9 cellular contexts compared by ENCODE assay signal in the genomic region with DNA sequence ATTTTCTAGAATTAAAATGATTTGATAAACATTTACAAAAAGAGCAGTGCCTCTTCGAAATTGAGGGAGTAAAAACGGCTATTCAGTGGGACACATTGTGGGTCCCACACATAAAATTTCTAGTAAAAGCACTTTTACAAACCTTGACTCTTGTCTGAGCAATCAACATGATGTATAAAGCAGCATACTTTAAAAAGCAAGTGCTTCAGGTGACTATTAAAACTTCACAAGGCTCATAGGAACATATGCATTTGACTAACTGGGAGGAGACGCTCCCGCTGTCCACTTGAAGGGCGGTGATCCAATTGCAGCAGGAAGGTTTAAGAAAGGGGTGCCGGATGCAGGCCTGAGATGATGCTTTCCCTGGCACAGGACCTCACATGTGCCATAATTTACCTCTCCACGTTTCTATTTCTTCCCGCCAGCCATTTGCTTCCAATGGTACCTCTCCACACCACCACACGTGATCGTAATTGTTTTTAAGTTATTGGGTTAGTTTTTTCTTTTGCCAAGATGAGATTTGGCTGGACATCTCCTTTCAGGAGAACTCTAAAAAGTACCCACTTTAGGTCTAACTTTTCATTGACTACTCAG. TPM values are rescaled to one million over a fixed set of nuclear protein-coding genes. Genes with fewer than 3 reads are reported as not detected.
DNase-seq lines count a peak whose midpoint lies in the region; ATAC-seq, FAIRE-seq and TF ChIP-seq lines count a peak whose summit lies in the region.
"Had no signal": no experiment of that assay in that cellular context is flagged by ENCODE, and none has a peak within 500 bp of the region (broad histone marks: within the 10 kb centered on the region; RNA-seq: fewer than 3 reads in every experiment).

No MANE protein-coding gene starts in this region.

- no peak for FAIRE-seq in K562 (lab: Jason Lieb, UNC)

- TF ChIP-seq CTCF in GM23338 (conservative IDR thresholded peaks at IDR 0.05; ENCODE audit: low read depth in 2 of 2) = no peak
- TF ChIP-seq CTCF in K562 (IDR thresholded peaks at IDR 0.05 in 2 of 3, conservative IDR thresholded peaks at IDR 0.05 in 1 of 3; ENCODE audit: insufficient read depth in 2 of 3, low read depth in 1 of 3, low read length in 3 of 3) = no peak

- POLR2A ChIA-PET in K562 (lab: Yijun Ruan, JAX) = interaction anchor here (0.6 to 1.6 kb wide), 2 partner anchors 10 to 1193 kb away, joined by 3 to 4 read pairs; no protein-coding TSS in a partner anchor

- CTCF ChIA-PET in K562 (lab: Yijun Ruan, JAX; ENCODE audit: low intra/inter-chr PET ratio) = no interaction called here

- H3K9me1 ChIP-seq in K562 (ENCODE audit: control insufficient read depth, insufficient read depth, low read length) = no peaks in the 10 kb centered on the region

- DNase-seq in GM23338 (ENCODE audit: low spot score) (peak; percentile 62), K562 (ENCODE audit: extremely low read depth in 1 of 4, low spot score in 3 of 4) (no peak), aorta (no peak), ecto neural progenitor cell (ENCODE audit: low spot score) (no peak)
- DNase-seq: GOT3 had no signal

- intact Hi-C loops in K562 (cut with micrococcal nuclease) = loop anchor here (1.0 to 10.0 kb wide), 2 partner anchors 33 to 502 kb away; no protein-coding TSS in a partner anchor
- intact Hi-C loops in aorta (cut with DNase I) = no loop called here

- H3K9ac ChIP-seq in BLaER1 (no peak overlapping the region), K562 (ENCODE audit: insufficient read depth in 1 of 2, low read depth in 2 of 2, low read length in 2 of 2) (no peak overlapping the region)

- TF ChIP-seq RAD21 in K562 (CRISPR knock-in tag; conservative IDR thresholded peaks at IDR 0.05 in 1 of 2, IDR thresholded peaks at IDR 0.05 in 1 of 2) = no peak

- H3K79me2 ChIP-seq in GM23338 (replicated peaks; ENCODE audit: insufficient read depth) (no peaks in the 10 kb centered on the region), K562 (ENCODE audit: control insufficient read depth, insufficient read depth, low read length) (no peaks in the 10 kb centered on the region)

- H4K20me1 ChIP-seq in BLaER1 (no peaks in the 10 kb centered on the region), GM23338 (replicated peaks; ENCODE audit: insufficient read depth) (no peaks in the 10 kb centered on the region), K562 (replicated peaks; ENCODE audit: control insufficient read depth, insufficient read depth, low read length) (no peaks in the 10 kb centered on the region)

- H2AFZ ChIP-seq in GM23338 = peak overlapping the region; percentile 70; the same call in 1 of the 2 replicates
- H2AFZ ChIP-seq in K562 (ENCODE audit: low read depth, low read length) = no peak overlapping the region

- no peak for TF ChIP-seq POLR2A in K562 (conservative IDR thresholded peaks at IDR 0.05)

- H3K4me3 ChIP-seq in BLaER1 (peak overlapping the region; percentile 77; the same call in 1 of the 2 replicates), GM23338 (peak overlapping the region; percentile 79), K562 (no peak overlapping the region), mesodermal cell (ENCODE audit: extremely low read depth, insufficient read depth, low read length, poor library complexity, severe bottlenecking) (peak overlapping the region; percentile 54), aorta (ENCODE audit: low read length in 2 of 2) (no peak overlapping the region)

- H3F3A ChIP-seq in GM23338 (replicated peaks; ENCODE audit: low read depth) = no peaks in the 10 kb centered on the region

- H3K27me3 ChIP-seq in BLaER1 (peaks cover 40% of the 10 kb centered on the region), GM23338 (ENCODE audit: insufficient read depth) (peaks cover 35% of the 10 kb centered on the region), K562 (ENCODE audit: control insufficient read depth in 2 of 2, insufficient read depth in 2 of 2, low read length in 2 of 2) (peaks cover 20 to 22% of the 10 kb centered on the region in 2 experiments), aorta (ENCODE audit: control insufficient read depth in 1 of 2, insufficient read depth in 2 of 2, low read length in 1 of 2) (peaks cover 0 to 3% of the 10 kb centered on the region in 2 donors)

- no TSS peak for BruUV-seq in K562 (replicated peaks; lab: Mats Ljungman, UMichigan)

- H3K4me3 Mint-ChIP-seq in GM23338 = peak overlapping the region; percentile 81

- no peak overlapping the region for H3K27ac Mint-ChIP-seq in GM23338

- no peaks in the 10 kb centered on the region; the same call in 2 of the 3 replicates for H3K36me3 Mint-ChIP-seq in GM23338 (ENCODE audit: low read depth)

- H3K27me3 Mint-ChIP-seq in GM23338 (ENCODE audit: insufficient read depth, low read depth, poor library complexity) = peaks cover 24% of the 10 kb centered on the region

- no peaks in the 10 kb centered on the region for H3K36me3 ChIP-seq in BLaER1
- no peaks in the 10 kb centered on the region for H3K36me3 ChIP-seq in GM23338 (ENCODE audit: insufficient read depth)
- no peaks in the 10 kb centered on the region for H3K36me3 ChIP-seq in K562 (ENCODE audit: control insufficient read depth, insufficient read depth, low read length)
- H3K36me3 ChIP-seq in mesodermal cell (ENCODE audit: control insufficient read depth, insufficient read depth, low read length) = no peaks in the 10 kb centered on the region
- H3K36me3 ChIP-seq in aorta (ENCODE audit: control insufficient read depth in 1 of 2, insufficient read depth in 2 of 2, low read length in 1 of 2) = no peaks in the 10 kb centered on the region

- no peaks in the 10 kb centered on the region for H3K9me2 ChIP-seq in GM23338 (ENCODE audit: insufficient read depth)

- no peaks in the 10 kb centered on the region for H3K9me3 ChIP-seq in BLaER1
- no peaks in the 10 kb centered on the region for H3K9me3 ChIP-seq in K562 (replicated peaks; ENCODE audit: control insufficient read depth, insufficient read depth, low read depth, low read length)
- H3K9me3 ChIP-seq in mesodermal cell (ENCODE audit: control insufficient read depth, low read length) = no peaks in the 10 kb centered on the region
- H3K9me3 ChIP-seq in aorta (ENCODE audit: control insufficient read depth, low read length) = no peaks in the 10 kb centered on the region

- in situ Hi-C loops in K562 (cut with MboI) = loop anchor here (10.0 kb wide), 1 partner anchor 562 kb away; no protein-coding TSS in a partner anchor

- peaks cover 48% of the 10 kb centered on the region for H3K4me1 Mint-ChIP-seq in GM23338

- H3K4me1 ChIP-seq in BLaER1 = peaks cover 8% of the 10 kb centered on the region
- H3K4me1 ChIP-seq in GM23338 (ENCODE audit: insufficient read depth) = peaks cover 51% of the 10 kb centered on the region
- peaks cover 0 to 17% of the 10 kb centered on the region in 2 experiments; a peak in 2 of 5 replicates for H3K4me1 ChIP-seq in K562 (replicated peaks in 1 of 2; ENCODE audit: control insufficient read depth in 2 of 2, insufficient read depth in 2 of 2, low read length in 2 of 2)
- peaks cover 9% of the 10 kb centered on the region for H3K4me1 ChIP-seq in mesodermal cell (ENCODE audit: control insufficient read depth, insufficient read depth, low read length, poor library complexity, severe bottlenecking)
- no peaks in the 10 kb centered on the region for H3K4me1 ChIP-seq in aorta (ENCODE audit: control insufficient read depth in 1 of 2, insufficient read depth in 2 of 2, low read length in 2 of 2)

- H3K4me2 ChIP-seq in BLaER1 (peak overlapping the region; percentile 98), GM23338 (peak overlapping the region; percentile 87), K562 (ENCODE audit: insufficient read depth, low read length) (no peak overlapping the region)

- no peak for TF ChIP-seq EP300 in K562 (IDR thresholded peaks at IDR 0.05; ENCODE audit: low read length)

- under 1% methylated on average over 10 of the region's 10 CpGs for WGBS in K562 (ENCODE audit: insufficient coverage, low coverage, missing lambda C conversion rate)
- WGBS in mesodermal cell (ENCODE audit: insufficient coverage in 2 of 2), 2 experiments = 22 to 39% methylated on average over 4 to 5 of the region's 10 CpGs
- WGBS in aorta, 2 donors = 48 to 49% methylated on average over 10 of the region's 10 CpGs

- H3K27ac ChIP-seq in BLaER1 = no peak overlapping the region
- no peak overlapping the region for H3K27ac ChIP-seq in GM23338 (ENCODE audit: low read depth)
- H3K27ac ChIP-seq in K562 (ENCODE audit: extremely low read depth, low read depth, low read length) = no peak overlapping the region
- no peak overlapping the region for H3K27ac ChIP-seq in mesodermal cell (ENCODE audit: low read depth, low read length, severe bottlenecking)
- H3K27ac ChIP-seq in aorta (ENCODE audit: low read depth in 1 of 2, low read length in 2 of 2) = no peak overlapping the region

- H3K9me3 Mint-ChIP-seq in GM23338 = no peaks in the 10 kb centered on the region

- ATAC-seq in GM23338 (peak; percentile 2; the same call in 1 of the 3 replicates), K562 (no peak), aorta (ENCODE audit: low FRiP score) (no peak), GM18502 (IDR thresholded peaks at IDR 0.05; ENCODE audit: poor library complexity, unreplicated experiment) (no peak), HG03460 (IDR thresholded peaks at IDR 0.05; ENCODE audit: unreplicated experiment) (no peak)

RNA-seq across cellular contexts. Expression of a gene that starts 1.8 kb away (rescaled TPM):
- 4.2 and 13.6 TPM in 2 replicates for total RNA-seq in GM23338 (2014; rRNA removed; shearing (Covaris generic))
- 3.0 and 3.7 TPM in 2 replicates for polyA plus RNA-seq in GM23338 (2016; fragmentation: Nextera tagmentation; extraction: Ambion mirVana)
- 0.19 TPM in 1 of 2 replicates, not detected in the other for total RNA-seq in K562 (2011; cell fraction: chromatin; rRNA removed; ENCODE audit: low replicate concordance)
- total RNA-seq in K562 (2011; cell fraction: nucleolus; rRNA removed) = not detected in 2 replicates
- total RNA-seq in K562 (2011; cell fraction: nucleoplasm; rRNA removed) = not detected in 2 replicates
- not detected in 2 replicates for total RNA-seq in K562 (2014; rRNA removed)
- 0.04 TPM in 1 of 2 replicates, not detected in the other for total RNA-seq in K562 (2014; rRNA removed; fragmentation: Illumina TruSeq; extraction: Trizol)
- total RNA-seq in K562 (2015; rRNA removed; fragmentation: Illumina TruSeq; extraction: Trizol) = 0.11 TPM in 1 of 2 replicates, not detected in the other
- 0.04 and 0.31 TPM in 2 replicates for total RNA-seq in K562 (2021)
- 0.06 TPM in 1 of 2 replicates, not detected in the other for polyA plus RNA-seq in K562 (2011; rRNA removed)
- polyA plus RNA-seq in K562 (2011; cell fraction: cytosol; rRNA removed) = not detected in 2 replicates
- not detected in 2 replicates for polyA plus RNA-seq in K562 (2011; cell fraction: nucleus; rRNA removed)
- 0.53 and 1.1 TPM in 2 replicates for polyA plus RNA-seq in K562 (2012)
- polyA plus RNA-seq in K562 (2014; fragmentation: Illumina TruSeq; extraction: Trizol) = 0.04 TPM in 1 of 2 replicates, not detected in the other
- under 1 TPM; 0.39 to 0.93 TPM for polyA plus RNA-seq in K562 (2014; fragmentation: Nextera tagmentation; extraction: Ambion mirVana)
- polyA plus RNA-seq in K562 (2014; rRNA removed) = not detected in 2 replicates
- not detected in 2 replicates for polyA minus RNA-seq in K562 (2011; rRNA and poly(A)+ RNA removed)
- not detected in 2 replicates for polyA minus RNA-seq in K562 (2011; cell fraction: cytosol; rRNA and poly(A)+ RNA removed)
- 0.13 and 0.22 TPM in 2 replicates for polyA minus RNA-seq in K562 (2011; cell fraction: nucleus; rRNA and poly(A)+ RNA removed)
- polyA plus RNA-seq in mesodermal cell (2013, experiment 1 of 2) = 1.3 TPM
- polyA plus RNA-seq in mesodermal cell (2013, experiment 2 of 2) = 1.3 TPM
- 100 to 1,000 TPM in 1 of 2 donors, 10 to 100 TPM in 1; 30.8 to 103 TPM for total RNA-seq in aorta
- polyA plus RNA-seq in aorta = 1 to 10 TPM in 1 of 2 donors, under 1 TPM in 1; 0.43 to 3.5 TPM

Comparison
In these comparisons a context has a peak if more than half of its experiments do, and no peak if none do; other contexts are left out.
1. H3K4me3 ChIP-seq: peak in BLaER1 (single experiment), GM23338 (single experiment) and mesodermal cell (single experiment); none in K562 (single experiment) and aorta (0 of 2).